In the genomic region with DNA sequence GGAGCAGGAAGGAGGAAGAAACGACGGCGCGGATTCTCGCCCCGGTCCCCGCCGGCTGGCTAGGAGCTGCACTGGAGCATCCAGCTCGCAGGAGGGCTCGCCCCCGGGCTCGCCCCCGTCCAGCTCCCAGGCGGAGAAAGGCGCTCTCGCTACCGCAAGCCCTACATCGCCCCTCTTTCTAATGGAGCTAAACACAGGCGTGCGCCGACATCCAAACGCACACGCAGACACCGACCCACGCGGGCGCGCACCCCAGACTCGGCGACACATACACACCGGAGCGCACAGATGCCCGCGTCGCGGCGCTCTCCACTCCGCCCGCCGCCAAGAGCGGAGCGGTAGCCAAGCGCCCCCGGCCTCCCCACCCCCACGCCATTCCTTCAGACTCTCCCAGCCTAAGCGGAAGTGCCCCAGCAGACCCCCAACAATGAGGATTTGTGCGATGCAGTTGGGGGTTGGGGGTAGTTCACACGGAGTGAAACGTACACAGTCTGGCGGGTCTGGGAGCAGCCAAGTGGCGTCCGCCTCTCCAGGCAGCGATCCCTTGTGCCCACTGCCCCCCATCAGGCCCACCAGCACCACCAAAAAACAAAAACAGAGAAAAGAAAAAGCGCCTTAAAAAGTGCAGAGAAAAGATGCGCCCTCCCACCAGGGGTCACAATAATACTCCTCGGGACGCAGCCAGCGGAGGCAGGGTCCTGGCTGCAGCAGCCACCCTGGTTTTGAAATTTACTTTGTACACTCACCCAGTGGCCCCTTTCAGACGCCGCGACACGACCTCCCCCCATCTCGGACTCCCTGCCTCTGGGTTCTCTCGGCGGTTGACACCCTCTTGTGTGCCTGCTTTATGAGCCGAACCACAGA, we compare ENCODE assay signal across 8 cellular contexts. TPM values are rescaled to one million over a fixed set of nuclear protein-coding genes. Genes with fewer than 3 reads are reported as not detected.
DNase-seq lines count a peak whose midpoint lies in the region; FAIRE-seq and TF ChIP-seq lines count a peak whose summit lies in the region.

No MANE protein-coding gene starts in this region.

- no peak overlapping the region for H2AFZ ChIP-seq in mesenchymal stem cell (ENCODE audit: low read depth, low read length)

- H3K4me1 ChIP-seq in mesenchymal stem cell (ENCODE audit: control insufficient read depth, insufficient read depth, low read depth, low read length), result peaks cover 27% of the 10 kb centered on the region

- no peak overlapping the region for H2BK5ac ChIP-seq in mesenchymal stem cell (ENCODE audit: low read depth, low read length, poor library complexity, severe bottlenecking)

- no peak overlapping the region for H4K91ac ChIP-seq in mesenchymal stem cell (ENCODE audit: low read length)

- H2BK120ac ChIP-seq in mesenchymal stem cell (ENCODE audit: low read depth, low read length), result no peak overlapping the region

- WGBS in mesenchymal stem cell, result 0% methylated on average over 48 of the region's 66 CpGs

- H3K27me3 ChIP-seq in mesenchymal stem cell (ENCODE audit: control insufficient read depth in 1 of 2, insufficient read depth in 1 of 2, low read length in 2 of 2), result peaks cover 34 to 74% of the 10 kb centered on the region in 2 experiments

- in situ Hi-C loops in ACHN (cut with HindIII; ENCODE audit: low pct_ligation_motif_present, low pct_unique_long_range_greater_than_20kb, low sequenced_read_pairs), result no loop called here

- no peak overlapping the region for H4K8ac ChIP-seq in mesenchymal stem cell (ENCODE audit: low read length)

- no peaks in the 10 kb centered on the region for H3K79me1 ChIP-seq in mesenchymal stem cell (replicated peaks; ENCODE audit: low read length, poor library complexity, severe bottlenecking)

- DNase-seq in ACHN, result peak; percentile 20
- peak; percentile 51 for DNase-seq in HuH-7.5 (ENCODE audit: low spot score)
- DNase-seq in choroid plexus epithelial cell (ENCODE audit: low read depth), result peak; percentile 21
- peak; percentile 32 for DNase-seq in mesenchymal stem cell
- DNase-seq in HTR-8/SVneo (ENCODE audit: insufficient read length, low spot score), result no peak
- DNase-seq in glomerular visceral epithelial cell (ENCODE audit: extremely low spot score), result no peak
- DNase-seq in stimulated activated naive CD4-positive, alpha-beta T cell (lab: John Stamatoyannopoulos, UW), result no peak
- no peak for DNase-seq in cerebellar nuclear complex (lab: John Stamatoyannopoulos, UW)

- peak; percentile 49 for TF ChIP-seq CTCF in choroid plexus epithelial cell (conservative IDR thresholded peaks at IDR 0.05; ENCODE audit: low read depth, low read length)

- peak overlapping the region; percentile 71 for H3K9ac ChIP-seq in mesenchymal stem cell (ENCODE audit: low read length)

- H3K14ac ChIP-seq in mesenchymal stem cell (ENCODE audit: low read length in 2 of 2), result no peak overlapping the region

- no peaks in the 10 kb centered on the region for H3K9me3 ChIP-seq in mesenchymal stem cell (ENCODE audit: control insufficient read depth, low read length)

- no peak overlapping the region for H3K4ac ChIP-seq in mesenchymal stem cell (ENCODE audit: low read depth in 1 of 2, low read length in 2 of 2)

- H2BK15ac ChIP-seq in mesenchymal stem cell (ENCODE audit: low read depth, poor library complexity, severe bottlenecking), result no peak overlapping the region

- peak overlapping the region; percentile 97 for H3K4me2 ChIP-seq in mesenchymal stem cell (ENCODE audit: low read length, poor library complexity, severe bottlenecking)

- FAIRE-seq in HTR-8/SVneo (lab: Jason Lieb, UNC), result no peak

- no peak overlapping the region for H3K18ac ChIP-seq in mesenchymal stem cell (ENCODE audit: low read depth in 1 of 2, low read length in 2 of 2)

- H3K36me3 ChIP-seq in mesenchymal stem cell (ENCODE audit: control insufficient read depth in 1 of 2, insufficient read depth in 2 of 2, low read depth in 1 of 2, low read length in 2 of 2), result no peaks in the 10 kb centered on the region

- no peak overlapping the region for H2AK5ac ChIP-seq in mesenchymal stem cell (ENCODE audit: low read length, severe bottlenecking)

- H3K4me3 ChIP-seq in choroid plexus epithelial cell (ENCODE audit: low read depth, low read length), result peak overlapping the region; percentile 26
- H3K4me3 ChIP-seq in mesenchymal stem cell (ENCODE audit: insufficient read depth in 1 of 2, low read depth in 1 of 2, low read length in 2 of 2), result peak overlapping the region; percentile 14 to 82

- H2BK12ac ChIP-seq in mesenchymal stem cell (ENCODE audit: low read length in 2 of 2), result no peak overlapping the region

- no peak overlapping the region for H3K27ac ChIP-seq in mesenchymal stem cell (ENCODE audit: low read length, poor library complexity, severe bottlenecking)

- H3K23ac ChIP-seq in mesenchymal stem cell (ENCODE audit: low read length in 2 of 2), result no peak overlapping the region

RNA-seq across cellular contexts. Expression of a gene that starts 1.4 kb away (rescaled TPM):
- polyA plus RNA-seq in mesenchymal stem cell (2013, experiment 1 of 2), result not detected
- polyA plus RNA-seq in mesenchymal stem cell (2013, experiment 2 of 2), result 0.08 TPM

Comparison
In these comparisons a context has a peak if more than half of its experiments do, and no peak if none do; other contexts are left out.
1. DNase-seq: peak in ACHN (single experiment), HuH-7.5 (single experiment), choroid plexus epithelial cell (single experiment) and mesenchymal stem cell (single experiment); none in HTR-8/SVneo (single experiment), glomerular visceral epithelial cell (single experiment), stimulated activated naive CD4-positive, alpha-beta T cell (0 of 6) and cerebellar nuclear complex (0 of 2).